6 cellular contexts compared by ENCODE assay signal in genomic region chr10:133258066-133258817, GRCh38. TPM values are rescaled to one million over a fixed set of nuclear protein-coding genes. Genes with fewer than 3 reads are reported as not detected.
A peak's percentile ranks its signal among the peaks of the same experiment; 100 is the strongest.
DNase-seq lines count a peak whose midpoint lies in the region; ATAC-seq and TF ChIP-seq lines count a peak whose summit lies in the region.

No MANE protein-coding gene starts in this region.

- peaks cover 1% of the 10 kb centered on the region for H3K36me3 Mint-ChIP-seq in activated CD8-positive, alpha-beta memory T cell treated with anti-CD3 and anti-CD28 coated beads, Interleukin-2, amount 10 ng/mL, durations not matched to agents 7 days and 5 days
- H3K36me3 Mint-ChIP-seq in central memory CD8-positive, alpha-beta T cell (ENCODE audit: insufficient read depth), result peaks cover 6% of the 10 kb centered on the region

- peaks cover 58% of the 10 kb centered on the region for H3K4me1 ChIP-seq in suprapubic skin

- peak overlapping the region; percentile 36 for H3K4me3 ChIP-seq in suprapubic skin

- peak overlapping the region; percentile 80 for H3K27ac ChIP-seq in suprapubic skin

- no peaks in the 10 kb centered on the region for H3K9me3 ChIP-seq in suprapubic skin

- peak; percentile 69 for DNase-seq in activated CD8-positive, alpha-beta memory T cell treated with anti-CD3 and anti-CD28 coated beads, Interleukin-2, amount 10 ng/mL, durations not matched to agents 7 days and 5 days
- no peak for DNase-seq in activated CD8-positive, alpha-beta memory T cell treated with anti-CD3 and anti-CD28 coated beads, Interleukin-2, amount 50 U/mL, for 4 hours
- DNase-seq in central memory CD8-positive, alpha-beta T cell (ENCODE audit: low spot score in 2 of 2), result no peak
- no peak for DNase-seq in suprapubic skin (ENCODE audit: low spot score in 2 of 2)
- no peak for DNase-seq in NCI-H1930 (lab: John Stamatoyannopoulos, UW)

- H3K27me3 Mint-ChIP-seq in activated CD8-positive, alpha-beta memory T cell treated with anti-CD3 and anti-CD28 coated beads, Interleukin-2, amount 10 ng/mL, durations not matched to agents 7 days and 5 days, result no peaks in the 10 kb centered on the region
- no peaks in the 10 kb centered on the region for H3K27me3 Mint-ChIP-seq in central memory CD8-positive, alpha-beta T cell

- H3K4me1 Mint-ChIP-seq in activated CD8-positive, alpha-beta memory T cell treated with anti-CD3 and anti-CD28 coated beads, Interleukin-2, amount 10 ng/mL, durations not matched to agents 7 days and 5 days, result peaks cover 49% of the 10 kb centered on the region
- H3K4me1 Mint-ChIP-seq in central memory CD8-positive, alpha-beta T cell, result peaks cover 36% of the 10 kb centered on the region

- CTCF ChIA-PET in activated CD8-positive, alpha-beta memory T cell treated with anti-CD3 and anti-CD28 coated beads, Interleukin-2, amount 10 ng/mL, durations not matched to agents 7 days and 5 days (lab: Charles Lee), result interaction anchor here (0.8 to 4.8 kb wide), 12 partner anchors 11 to 115 kb away, joined by 3 to 41 read pairs (median 4); partner anchors contain the start of gene ADAM8

- WGBS in suprapubic skin, result 70% methylated on average over 2 of the region's 21 CpGs

- no peak for TF ChIP-seq EP300 in suprapubic skin (IDR thresholded peaks at IDR 0.05)

- ATAC-seq in activated CD8-positive, alpha-beta memory T cell treated with anti-CD3 and anti-CD28 coated beads, Interleukin-2, amount 10 ng/mL, durations not matched to agents 7 days and 5 days, result peak; percentile 10
- no peak for ATAC-seq in central memory CD8-positive, alpha-beta T cell (replicated peaks; ENCODE audit: extremely low read depth, poor library complexity, severe bottlenecking)
- no peak for ATAC-seq in GM19395 (IDR thresholded peaks at IDR 0.05; ENCODE audit: unreplicated experiment)

- no peaks in the 10 kb centered on the region for H3K27me3 ChIP-seq in suprapubic skin

- no peaks in the 10 kb centered on the region for H3K36me3 ChIP-seq in suprapubic skin

- H3K9me3 Mint-ChIP-seq in activated CD8-positive, alpha-beta memory T cell treated with anti-CD3 and anti-CD28 coated beads, Interleukin-2, amount 10 ng/mL, durations not matched to agents 7 days and 5 days (ENCODE audit: low read depth), result no peaks in the 10 kb centered on the region
- H3K9me3 Mint-ChIP-seq in central memory CD8-positive, alpha-beta T cell, result no peaks in the 10 kb centered on the region

- peak in 1 of 2 donors; percentile 2 for TF ChIP-seq POLR2A in suprapubic skin (IDR thresholded peaks at IDR 0.05)

- H3K27ac Mint-ChIP-seq in activated CD8-positive, alpha-beta memory T cell treated with anti-CD3 and anti-CD28 coated beads, Interleukin-2, amount 10 ng/mL, durations not matched to agents 7 days and 5 days, result peak overlapping the region; percentile 86
- no peak overlapping the region for H3K27ac Mint-ChIP-seq in central memory CD8-positive, alpha-beta T cell (ENCODE audit: low read depth)

- no peak for TF ChIP-seq CTCF in suprapubic skin (IDR thresholded peaks at IDR 0.05)

- H3K4me3 Mint-ChIP-seq in activated CD8-positive, alpha-beta memory T cell treated with anti-CD3 and anti-CD28 coated beads, Interleukin-2, amount 10 ng/mL, durations not matched to agents 7 days and 5 days, result no peak overlapping the region
- peak overlapping the region; percentile 53 for H3K4me3 Mint-ChIP-seq in central memory CD8-positive, alpha-beta T cell

RNA-seq across cellular contexts. Expression of gene ADAM8, which starts 18.4 kb away (rescaled TPM):
- 100 to 1,000 TPM; 142 to 173 TPM for total RNA-seq in activated CD8-positive, alpha-beta memory T cell treated with anti-CD3 and anti-CD28 coated beads, Interleukin-2, amount 10 ng/mL, durations not matched to agents 7 days and 5 days
- total RNA-seq in suprapubic skin, result 10 to 100 TPM in 1 of 4 donors, 1 to 10 TPM in 3; 3.0 to 18.4 (median 4.1) TPM

RNA-seq across cellular contexts. Expression of gene VENTX, which starts 20.6 kb away (rescaled TPM):
- under 1 TPM in 1 of 2 experiments, not detected in 1; 0.12 TPM for total RNA-seq in activated CD8-positive, alpha-beta memory T cell treated with anti-CD3 and anti-CD28 coated beads, Interleukin-2, amount 10 ng/mL, durations not matched to agents 7 days and 5 days
- 1 to 10 TPM in 1 of 4 donors, under 1 TPM in 2, not detected in 1; 0.17 to 2.3 (median 0.21) TPM for total RNA-seq in suprapubic skin

RNA-seq across cellular contexts. Expression of gene UTF1, which starts 28.2 kb away (rescaled TPM):
- not detected for total RNA-seq in activated CD8-positive, alpha-beta memory T cell treated with anti-CD3 and anti-CD28 coated beads, Interleukin-2, amount 10 ng/mL, durations not matched to agents 7 days and 5 days
- total RNA-seq in suprapubic skin, result not detected

RNA-seq across cellular contexts. Expression of gene TUBGCP2, which starts 50.4 kb away (rescaled TPM):
- total RNA-seq in activated CD8-positive, alpha-beta memory T cell treated with anti-CD3 and anti-CD28 coated beads, Interleukin-2, amount 10 ng/mL, durations not matched to agents 7 days and 5 days, result 10 to 100 TPM; 60.4 to 64.7 TPM
- 100 to 1,000 TPM in 1 of 4 donors, 10 to 100 TPM in 3; 44.5 to 107 (median 57.1) TPM for total RNA-seq in suprapubic skin

RNA-seq across cellular contexts. Expression of gene ZNF511, which starts 50.5 kb away (rescaled TPM):
- 10 to 100 TPM; 50.7 to 60.1 TPM for total RNA-seq in activated CD8-positive, alpha-beta memory T cell treated with anti-CD3 and anti-CD28 coated beads, Interleukin-2, amount 10 ng/mL, durations not matched to agents 7 days and 5 days
- total RNA-seq in suprapubic skin, result 10 to 100 TPM; 15.5 to 24.4 (median 17.3) TPM

Comparison
In these comparisons a context has a peak if more than half of its experiments do, and no peak if none do; other contexts are left out.
1. RNA of gene ADAM8, which starts 18.4 kb away (total RNA-seq): 142 to 173 TPM in activated CD8-positive, alpha-beta memory T cell treated with anti-CD3 and anti-CD28 coated beads, Interleukin-2, amount 10 ng/mL, durations not matched to agents 7 days and 5 days; 3.0 to 18.4 TPM in suprapubic skin; every median in the first group is over 4 times any median in the second.